In genomic region chr13:30818323-30818960, GRCh38 we compare ENCODE assay signal across 16 cellular contexts.
DNase-seq lines count a peak whose midpoint lies in the region; ATAC-seq, FAIRE-seq and TF ChIP-seq lines count a peak whose summit lies in the region.
"Had no signal": no experiment of that assay in that cellular context is flagged by ENCODE, and none has a peak within 500 bp of the region (broad histone marks: within the 10 kb centered on the region; RNA-seq: fewer than 3 reads in every experiment).

No MANE protein-coding gene starts in this region.

- WGBS in mesenchymal stem cell = 45% methylated on average over 10 of the region's 10 CpGs

- ATAC-seq in GM18517 (IDR thresholded peaks at IDR 0.05; ENCODE audit: unreplicated experiment) (no peak), GM19035 (IDR thresholded peaks at IDR 0.05; ENCODE audit: unreplicated experiment) (no peak), HG02870 (IDR thresholded peaks at IDR 0.05; ENCODE audit: unreplicated experiment) (no peak)
- ATAC-seq: PC-3 had no signal

- H2BK12ac ChIP-seq in mesenchymal stem cell (ENCODE audit: low read length in 2 of 2) = peak overlapping the region in 1 of 2 experiments; percentile 86

- peak overlapping the region; percentile 9 to 42 for H3K18ac ChIP-seq in mesenchymal stem cell (ENCODE audit: low read depth in 1 of 2, low read length in 2 of 2)

- H3K9me3 ChIP-seq in mesenchymal stem cell (ENCODE audit: control insufficient read depth, low read length) = no peaks in the 10 kb centered on the region
- H3K9me3 ChIP-seq in kidney (ENCODE audit: control insufficient read depth in 1 of 2, low read length in 2 of 2) = no peaks in the 10 kb centered on the region
- H3K9me3 ChIP-seq: thyroid gland had no signal

- H3K4me2 ChIP-seq in mesenchymal stem cell (ENCODE audit: low read length, poor library complexity, severe bottlenecking) = no peak overlapping the region

- H3K79me1 ChIP-seq in mesenchymal stem cell (replicated peaks; ENCODE audit: low read length, poor library complexity, severe bottlenecking) = no peaks in the 10 kb centered on the region

- DNase-seq in A172 (ENCODE audit: low spot score) (peak; percentile 61), RCC 7860 (ENCODE audit: low spot score) (peak; percentile 49), fibroblast of mammary gland (ENCODE audit: low read depth) (peak; percentile 96), mesenchymal stem cell (peak; percentile 91), kidney (no peak)
- DNase-seq: ACHN; activated CD4-positive, alpha-beta T cell treated with anti-CD3 and anti-CD28 coated beads, Interleukin-2, amount 50 U/mL, for 48 hours; activated gamma-delta T cell treated with Interleukin-2 at 50 U/mL for 16 hours; DMS79 treated with DMSO at 0.1 percent for 48 hours; Kasumi-1; NCI-H2171; PC-3; thyroid gland had no signal

- H2BK120ac ChIP-seq in mesenchymal stem cell (ENCODE audit: low read depth, low read length) = no peak overlapping the region

- FAIRE-seq in RCC 7860 (lab: Jason Lieb, UNC) (no peak), kidney (lab: Jason Lieb, UNC) (no peak)

- no peak overlapping the region for H3K23ac ChIP-seq in mesenchymal stem cell (ENCODE audit: low read length in 2 of 2)

- H3K27me3 ChIP-seq in mesenchymal stem cell (ENCODE audit: control insufficient read depth in 1 of 2, insufficient read depth in 1 of 2, low read length in 2 of 2) = no peaks in the 10 kb centered on the region
- H3K27me3 ChIP-seq: thyroid gland had no signal

- H3K4me1 ChIP-seq in mesenchymal stem cell (ENCODE audit: control insufficient read depth, insufficient read depth, low read depth, low read length) = peaks cover 10% of the 10 kb centered on the region
- no peaks in the 10 kb centered on the region for H3K4me1 ChIP-seq in kidney (ENCODE audit: control insufficient read depth in 1 of 2, insufficient read depth in 1 of 2, low read depth in 1 of 2, low read length in 2 of 2)
- H3K4me1 ChIP-seq: thyroid gland had no signal

- H3K9ac ChIP-seq in mesenchymal stem cell (ENCODE audit: low read length) (no peak overlapping the region), kidney (ENCODE audit: low read length in 2 of 2) (no peak overlapping the region)

- H3K4me3 ChIP-seq in fibroblast of mammary gland (ENCODE audit: control insufficient read depth, low read depth, low read length) = no peak overlapping the region
- no peak overlapping the region for H3K4me3 ChIP-seq in mesenchymal stem cell (ENCODE audit: insufficient read depth in 1 of 2, low read depth in 1 of 2, low read length in 2 of 2)
- H3K4me3 ChIP-seq in kidney (ENCODE audit: low read length in 2 of 2) = no peak overlapping the region
- H3K4me3 ChIP-seq: thyroid gland had no signal

- H3K4ac ChIP-seq in mesenchymal stem cell (ENCODE audit: low read depth in 1 of 2, low read length in 2 of 2) = peak overlapping the region in 1 of 2 experiments; percentile 26

- no peak overlapping the region for H4K8ac ChIP-seq in mesenchymal stem cell (ENCODE audit: low read length)

- intact Hi-C loops in kidney (cut with DNase I) = no loop called here

- TF ChIP-seq CTCF in fibroblast of mammary gland (conservative IDR thresholded peaks at IDR 0.05; ENCODE audit: control insufficient read depth, insufficient read depth, low read depth, low read length) (no peak), kidney (IDR thresholded peaks at IDR 0.05; ENCODE audit: borderline replicate concordance, extremely low read depth, insufficient read depth) (no peak)

- no peaks in the 10 kb centered on the region for H3K36me3 ChIP-seq in mesenchymal stem cell (ENCODE audit: control insufficient read depth in 1 of 2, insufficient read depth in 2 of 2, low read depth in 1 of 2, low read length in 2 of 2)
- no peaks in the 10 kb centered on the region for H3K36me3 ChIP-seq in kidney (ENCODE audit: control insufficient read depth in 1 of 2, insufficient read depth in 2 of 2, low read length in 2 of 2)
- H3K36me3 ChIP-seq: thyroid gland had no signal

- no peak overlapping the region for H2BK15ac ChIP-seq in mesenchymal stem cell (ENCODE audit: low read depth, poor library complexity, severe bottlenecking)

- peak overlapping the region in 1 of 2 experiments; percentile 45 for H3K14ac ChIP-seq in mesenchymal stem cell (ENCODE audit: low read length in 2 of 2)

- peak overlapping the region; percentile 77 for H3K27ac ChIP-seq in mesenchymal stem cell (ENCODE audit: low read length, poor library complexity, severe bottlenecking)
- H3K27ac ChIP-seq in kidney (ENCODE audit: low read depth in 2 of 2, low read length in 2 of 2) = no peak overlapping the region
- H3K27ac ChIP-seq: thyroid gland had no signal

- peak overlapping the region; percentile 25 for H2BK5ac ChIP-seq in mesenchymal stem cell (ENCODE audit: low read depth, low read length, poor library complexity, severe bottlenecking)

- H4K91ac ChIP-seq in mesenchymal stem cell (ENCODE audit: low read length) = no peak overlapping the region

- H2AK5ac ChIP-seq in mesenchymal stem cell (ENCODE audit: low read length, severe bottlenecking) = peak overlapping the region; percentile 35

- no peak overlapping the region for H2AFZ ChIP-seq in mesenchymal stem cell (ENCODE audit: low read depth, low read length)
